ENCODE assay signal across 1 cellular context in genomic region chr6:37878150-37878710, GRCh38.
TF ChIP-seq lines count a peak whose summit lies in the region.

No MANE protein-coding gene starts in this region.

TF ChIP-seq in WTC11, 78 proteins besides CTCF, POLR2A, EP300 and RAD21 (continued from another document):
- TF ChIP-seq FOXP4 (CRISPR knock-in tag; IDR thresholded peaks at IDR 0.05) = no peak
